Comparison of ENCODE assay signal across 11 cellular contexts in the genomic region with DNA sequence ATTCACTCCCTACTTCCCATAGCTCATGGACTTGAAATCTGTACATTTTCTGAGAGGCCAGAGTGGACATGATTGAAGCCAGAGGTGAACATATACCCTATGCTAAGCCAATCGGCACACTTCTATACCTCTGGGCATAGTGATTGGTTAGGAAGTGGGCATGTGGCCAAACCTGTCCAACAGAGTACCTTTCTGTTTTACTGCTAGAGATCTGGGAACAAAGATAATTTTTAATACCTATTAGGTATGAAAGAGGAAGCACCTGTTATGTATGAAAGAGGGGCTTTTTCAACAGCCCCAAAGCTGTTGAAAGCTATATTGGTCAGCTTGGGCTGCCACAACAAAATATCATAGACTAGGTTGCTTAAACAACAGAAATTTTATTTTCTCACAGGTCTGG. TPM values are rescaled to one million over a fixed set of nuclear protein-coding genes. Genes with fewer than 3 reads are reported as not detected.
DNase-seq lines count a peak whose midpoint lies in the region; ATAC-seq and TF ChIP-seq lines count a peak whose summit lies in the region.
"Had no signal": no experiment of that assay in that cellular context is flagged by ENCODE, and none has a peak within 500 bp of the region (broad histone marks: within the 10 kb centered on the region; RNA-seq: fewer than 3 reads in every experiment).

No MANE protein-coding gene starts in this region.

- peaks cover 11% of the 10 kb centered on the region for H3K36me3 Mint-ChIP-seq in memory B cell
- H3K36me3 Mint-ChIP-seq in activated CD4-positive, alpha-beta memory T cell treated with anti-CD3 and anti-CD28 coated beads, Interleukin-2, amount 10 ng/mL, durations not matched to agents 7 days and 5 days (ENCODE audit: low read depth) = peaks cover 16% of the 10 kb centered on the region
- H3K36me3 Mint-ChIP-seq in CD4-positive, alpha-beta T cell (ENCODE audit: low read depth) = no peaks in the 10 kb centered on the region

- H3K27ac ChIP-seq in CD4-positive, alpha-beta T cell (ENCODE audit: low read depth, low read length) = no peak overlapping the region
- H3K27ac ChIP-seq: tibial artery had no signal

- H3K27me3 ChIP-seq in CD4-positive, alpha-beta T cell (ENCODE audit: control insufficient read depth, insufficient read depth, low read length) = no peaks in the 10 kb centered on the region
- H3K27me3 ChIP-seq: tibial artery had no signal

- POLR2A ChIA-PET in activated CD4-positive, alpha-beta memory T cell treated with anti-CD3 and anti-CD28 coated beads, Interleukin-2, amount 10 ng/mL, durations not matched to agents 7 days and 5 days (lab: Charles Lee) = no interaction called here
- POLR2A ChIA-PET in CD4-positive, alpha-beta T cell (lab: Charles Lee) = no interaction called here

- no peaks in the 10 kb centered on the region for H3K9me3 ChIP-seq in CD4-positive, alpha-beta T cell (ENCODE audit: control insufficient read depth, low read length)

- DNase-seq in memory B cell (ENCODE audit: low spot score in 2 of 2) = peak in 1 of 2 donors; percentile 44
- DNase-seq in activated CD4-positive, alpha-beta memory T cell treated with anti-CD3 and anti-CD28 coated beads, Interleukin-2, amount 10 ng/mL, durations not matched to agents 7 days and 5 days = no peak
- no peak for DNase-seq in CD4-positive, alpha-beta T cell
- no peak for DNase-seq in Ammon's horn (ENCODE audit: low spot score)
- no peak for DNase-seq in 8988T
- DNase-seq: activated T-cell treated with anti-CD3 and anti-CD28 coated beads, Interleukin-2, amount 50 U/mL, for 72 hours; CD4-positive, alpha-beta memory T cell; tibial artery had no signal

- CTCF ChIA-PET in activated CD4-positive, alpha-beta memory T cell treated with anti-CD3 and anti-CD28 coated beads, Interleukin-2, amount 10 ng/mL, durations not matched to agents 7 days and 5 days (lab: Charles Lee) = no interaction called here
- CTCF ChIA-PET in CD4-positive, alpha-beta T cell (lab: Charles Lee) = no interaction called here

- TF ChIP-seq CTCF in CD4-positive, alpha-beta T cell (IDR thresholded peaks at IDR 0.05) = no peak

- H3K27ac Mint-ChIP-seq in memory B cell = peak overlapping the region; percentile 95
- H3K27ac Mint-ChIP-seq in activated CD4-positive, alpha-beta memory T cell treated with anti-CD3 and anti-CD28 coated beads, Interleukin-2, amount 10 ng/mL, durations not matched to agents 7 days and 5 days = no peak overlapping the region
- no peak overlapping the region for H3K27ac Mint-ChIP-seq in CD4-positive, alpha-beta T cell
- H3K27ac Mint-ChIP-seq: activated T-cell treated with anti-CD3 and anti-CD28 coated beads, Interleukin-2, amount 50 U/mL, for 72 hours had no signal

- peak; percentile 69 for ATAC-seq in GM18907 (IDR thresholded peaks at IDR 0.05; ENCODE audit: unreplicated experiment)
- peak; percentile 52 for ATAC-seq in GM21737 (IDR thresholded peaks at IDR 0.05; ENCODE audit: unreplicated experiment)
- ATAC-seq in HG03342 (IDR thresholded peaks at IDR 0.05; ENCODE audit: unreplicated experiment) = peak; percentile 46
- peak; percentile 89 for ATAC-seq in memory B cell (ENCODE audit: low read depth)
- ATAC-seq in CD4-positive, alpha-beta T cell (ENCODE audit: poor library complexity) = no peak
- ATAC-seq: activated T-cell treated with anti-CD3 and anti-CD28 coated beads, Interleukin-2, amount 50 U/mL, for 72 hours had no signal

- H3K4me1 Mint-ChIP-seq in memory B cell = peaks cover 35% of the 10 kb centered on the region
- peaks cover 28% of the 10 kb centered on the region for H3K4me1 Mint-ChIP-seq in activated CD4-positive, alpha-beta memory T cell treated with anti-CD3 and anti-CD28 coated beads, Interleukin-2, amount 10 ng/mL, durations not matched to agents 7 days and 5 days
- peaks cover 23% of the 10 kb centered on the region for H3K4me1 Mint-ChIP-seq in CD4-positive, alpha-beta T cell (ENCODE audit: low read depth)

- no peaks in the 10 kb centered on the region for H3K27me3 Mint-ChIP-seq in memory B cell
- no peaks in the 10 kb centered on the region for H3K27me3 Mint-ChIP-seq in activated CD4-positive, alpha-beta memory T cell treated with anti-CD3 and anti-CD28 coated beads, Interleukin-2, amount 10 ng/mL, durations not matched to agents 7 days and 5 days
- no peaks in the 10 kb centered on the region for H3K27me3 Mint-ChIP-seq in CD4-positive, alpha-beta T cell
- H3K27me3 Mint-ChIP-seq: CD4-positive, alpha-beta memory T cell had no signal

- intact Hi-C loops in CD4-positive, alpha-beta T cell (cut with DNase I, micrococcal nuclease) = no loop called here

- H3K9me3 Mint-ChIP-seq in memory B cell = peaks cover 11% of the 10 kb centered on the region
- peaks cover 12% of the 10 kb centered on the region for H3K9me3 Mint-ChIP-seq in activated CD4-positive, alpha-beta memory T cell treated with anti-CD3 and anti-CD28 coated beads, Interleukin-2, amount 10 ng/mL, durations not matched to agents 7 days and 5 days
- peaks cover 3% of the 10 kb centered on the region for H3K9me3 Mint-ChIP-seq in CD4-positive, alpha-beta T cell

- H3K4me3 Mint-ChIP-seq in memory B cell = no peak overlapping the region
- H3K4me3 Mint-ChIP-seq in activated CD4-positive, alpha-beta memory T cell treated with anti-CD3 and anti-CD28 coated beads, Interleukin-2, amount 10 ng/mL, durations not matched to agents 7 days and 5 days = no peak overlapping the region
- no peak overlapping the region for H3K4me3 Mint-ChIP-seq in CD4-positive, alpha-beta T cell
- H3K4me3 Mint-ChIP-seq: activated T-cell treated with anti-CD3 and anti-CD28 coated beads, Interleukin-2, amount 50 U/mL, for 72 hours had no signal

RNA-seq across cellular contexts. Expression of a gene that starts 27.7 kb away (rescaled TPM):
- total RNA-seq in activated CD4-positive, alpha-beta memory T cell treated with anti-CD3 and anti-CD28 coated beads, Interleukin-2, amount 10 ng/mL, durations not matched to agents 7 days and 5 days = 10 to 100 TPM; 13.6 to 20.0 TPM
- 10 to 100 TPM in 1 of 2 experiments, 1 to 10 TPM in 1; 9.7 to 11.5 TPM for total RNA-seq in CD4-positive, alpha-beta T cell

RNA-seq across cellular contexts. Expression of a gene that starts 28.0 kb away (rescaled TPM):
- total RNA-seq in activated CD4-positive, alpha-beta memory T cell treated with anti-CD3 and anti-CD28 coated beads, Interleukin-2, amount 10 ng/mL, durations not matched to agents 7 days and 5 days = 10 to 100 TPM; 12.8 to 14.8 TPM
- 10 to 100 TPM; 13.0 to 14.3 TPM for total RNA-seq in CD4-positive, alpha-beta T cell
